Comparison of ENCODE assay signal across 18 cellular contexts in the genomic region with DNA sequence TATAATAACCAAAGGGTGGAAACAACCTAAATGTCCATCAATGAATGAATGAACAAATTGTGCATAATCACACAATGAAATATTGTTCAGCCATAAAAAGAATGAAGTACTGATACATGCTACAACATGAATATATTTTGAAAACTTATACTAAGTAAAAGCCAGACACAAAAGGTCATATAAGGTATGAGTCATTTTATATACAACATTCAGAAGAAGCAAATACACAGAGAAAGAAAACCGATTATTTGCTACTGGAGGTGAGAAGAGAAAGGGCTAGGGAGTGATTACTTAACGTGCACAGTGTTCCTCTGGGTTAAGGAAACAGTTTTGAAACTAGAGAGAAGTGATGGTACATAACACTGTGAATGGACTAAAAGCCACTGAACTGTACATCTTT.
DNase-seq lines count a peak whose midpoint lies in the region; ATAC-seq and TF ChIP-seq lines count a peak whose summit lies in the region.
"Had no signal": no experiment of that assay in that cellular context is flagged by ENCODE, and none has a peak within 500 bp of the region (broad histone marks: within the 10 kb centered on the region; RNA-seq: fewer than 3 reads in every experiment).

No MANE protein-coding gene starts in this region.

- no peak overlapping the region for H2BK5ac ChIP-seq in mesenchymal stem cell (ENCODE audit: low read depth, low read length, poor library complexity, severe bottlenecking)

- no peak overlapping the region for H3K18ac ChIP-seq in mesenchymal stem cell (ENCODE audit: low read depth in 1 of 2, low read length in 2 of 2)

- H3K27ac ChIP-seq in PC-3 (ENCODE audit: low read length) (no peak overlapping the region), mesenchymal stem cell (ENCODE audit: low read length, poor library complexity, severe bottlenecking) (no peak overlapping the region)
- no peak overlapping the region for H3K27ac ChIP-seq in CD8-positive, alpha-beta memory T cell (ENCODE audit: low read depth, low read length)
- H3K27ac ChIP-seq: BLaER1 treated with 17β-estradiol and CSF1 and Interleukin-3, amounts not matched to agents 10 nM and 100 nM; SJSA1 had no signal

- no peak overlapping the region for H3K4ac ChIP-seq in mesenchymal stem cell (ENCODE audit: low read depth in 1 of 2, low read length in 2 of 2)

- no peaks in the 10 kb centered on the region for H4K20me1 ChIP-seq in PC-3 (ENCODE audit: low read length)

- H3K79me2 ChIP-seq in PC-3 (ENCODE audit: low read length) = no peaks in the 10 kb centered on the region

- no peak overlapping the region for H3K4me3 Mint-ChIP-seq in CD8-positive, alpha-beta memory T cell

- H4K8ac ChIP-seq in mesenchymal stem cell (ENCODE audit: low read length) = no peak overlapping the region

- no peak overlapping the region for H2AK5ac ChIP-seq in mesenchymal stem cell (ENCODE audit: low read length, severe bottlenecking)

- H4K91ac ChIP-seq in mesenchymal stem cell (ENCODE audit: low read length) = no peak overlapping the region

- H3K9me2 ChIP-seq in PC-3 (replicated peaks; ENCODE audit: low read length) = no peaks in the 10 kb centered on the region

- no peak overlapping the region for H2BK12ac ChIP-seq in mesenchymal stem cell (ENCODE audit: low read length in 2 of 2)

- H3K79me1 ChIP-seq in mesenchymal stem cell (replicated peaks; ENCODE audit: low read length, poor library complexity, severe bottlenecking) = peaks cover 9% of the 10 kb centered on the region

- no peaks in the 10 kb centered on the region for H3K27me3 ChIP-seq in PC-3 (ENCODE audit: low read length)
- no peaks in the 10 kb centered on the region for H3K27me3 ChIP-seq in mesenchymal stem cell (ENCODE audit: control insufficient read depth in 1 of 2, insufficient read depth in 1 of 2, low read length in 2 of 2)
- no peaks in the 10 kb centered on the region for H3K27me3 ChIP-seq in CD8-positive, alpha-beta memory T cell (ENCODE audit: insufficient read depth, low read length, poor library complexity, severe bottlenecking)
- H3K27me3 ChIP-seq: BLaER1 treated with 17β-estradiol and CSF1 and Interleukin-3, amounts not matched to agents 10 nM and 100 nM; SJSA1 had no signal

- H3K4me3 ChIP-seq in PC-3 (ENCODE audit: low read length) (no peak overlapping the region), choroid plexus epithelial cell (ENCODE audit: low read depth, low read length) (no peak overlapping the region), mesenchymal stem cell (ENCODE audit: insufficient read depth in 1 of 2, low read depth in 1 of 2, low read length in 2 of 2) (no peak overlapping the region)
- no peak overlapping the region for H3K4me3 ChIP-seq in CD8-positive, alpha-beta memory T cell (ENCODE audit: low read length)
- H3K4me3 ChIP-seq: BLaER1 treated with 17β-estradiol and CSF1 and Interleukin-3, amounts not matched to agents 10 nM and 100 nM; HAP-1; K562; SJSA1 had no signal

- peak overlapping the region in 2 of 8 donors; percentile 33 to 68 for H3K27ac Mint-ChIP-seq in CD8-positive, alpha-beta memory T cell

- no peak overlapping the region for H3K4me2 ChIP-seq in PC-3 (ENCODE audit: low read length)
- H3K4me2 ChIP-seq in mesenchymal stem cell (ENCODE audit: low read length, poor library complexity, severe bottlenecking) = no peak overlapping the region
- H3K4me2 ChIP-seq: BLaER1 treated with 17β-estradiol and CSF1 and Interleukin-3, amounts not matched to agents 10 nM and 100 nM had no signal

- H3K9ac ChIP-seq in PC-3 (ENCODE audit: low read length) (no peak overlapping the region), mesenchymal stem cell (ENCODE audit: low read length) (no peak overlapping the region)
- H3K9ac ChIP-seq: BLaER1 treated with 17β-estradiol and CSF1 and Interleukin-3, amounts not matched to agents 10 nM and 100 nM had no signal

- no peaks in the 10 kb centered on the region for H3K9me3 Mint-ChIP-seq in CD8-positive, alpha-beta memory T cell

- intact Hi-C loops in PC-3 (cut with micrococcal nuclease) = no loop called here

- no peaks in the 10 kb centered on the region for H3F3A ChIP-seq in PC-3 (ENCODE audit: low read length, unreplicated experiment)

- H2BK15ac ChIP-seq in mesenchymal stem cell (ENCODE audit: low read depth, poor library complexity, severe bottlenecking) = no peak overlapping the region

- peaks cover 33 to 81% (median 37%) of the 10 kb centered on the region in 3 donors for H3K36me3 Mint-ChIP-seq in CD8-positive, alpha-beta memory T cell

- no peaks in the 10 kb centered on the region for H3K9me3 ChIP-seq in PC-3 (ENCODE audit: low read length)
- H3K9me3 ChIP-seq in mesenchymal stem cell (ENCODE audit: control insufficient read depth, low read length) = no peaks in the 10 kb centered on the region
- no peaks in the 10 kb centered on the region for H3K9me3 ChIP-seq in CD8-positive, alpha-beta memory T cell (ENCODE audit: low read length)
- H3K9me3 ChIP-seq: HAP-1, SJSA1 had no signal

- no peaks in the 10 kb centered on the region for H3K27me3 Mint-ChIP-seq in CD8-positive, alpha-beta memory T cell

- DNase-seq in activated CD4-positive, CD25-positive, alpha-beta regulatory T cell treated with anti-CD3 and anti-CD28 coated beads, Interleukin-2, amount 50 U/mL, for 72 hours = no peak
- DNase-seq in PC-3 (peak; percentile 29), choroid plexus epithelial cell (ENCODE audit: low read depth) (peak; percentile 27), mesenchymal stem cell (peak; percentile 8), AG08395 (ENCODE audit: low spot score) (no peak), islet precursor cell (no peak)
- DNase-seq in CD8-positive, alpha-beta memory T cell = no peak
- DNase-seq: 8988T; DMS 273 treated with DMSO at 0.1 percent for 48 hours; EL; NCI-H1417 treated with DMSO at 0.1 percent for 48 hours; NCI-H526 treated with DMSO at 0.1 percent for 48 hours; NK-92 treated with Interleukin-12 subunit alpha and Interleukin-12 subunit beta, amount 100 ng/mL, for 24 hours had no signal

- H2AFZ ChIP-seq in PC-3 (ENCODE audit: low read length) (no peak overlapping the region), mesenchymal stem cell (ENCODE audit: low read depth, low read length) (no peak overlapping the region)

- peak; percentile 32 to 51 for ATAC-seq in activated CD4-positive, CD25-positive, alpha-beta regulatory T cell treated with anti-CD3 and anti-CD28 coated beads, Interleukin-2, amount 50 U/mL, for 24 hours
- peak; percentile 81 for ATAC-seq in PC-3
- ATAC-seq: K562 had no signal

- H3K4me1 Mint-ChIP-seq in CD8-positive, alpha-beta memory T cell = peaks cover 8 to 18% (median 13%) of the 10 kb centered on the region in 3 donors

- POLR2A ChIA-PET in PC-3 (lab: Charles Lee; ENCODE audit: unreplicated experiment) = no interaction called here
- POLR2A ChIA-PET in CD8-positive, alpha-beta memory T cell (lab: Charles Lee) = no interaction called here

- no TSS peak for BruUV-seq in PC-3 (replicated peaks; lab: Mats Ljungman, UMichigan)

- H3K36me3 ChIP-seq in PC-3 (ENCODE audit: low read depth, low read length) (peaks cover 15% of the 10 kb centered on the region; the same call in 1 of the 2 replicates), mesenchymal stem cell (ENCODE audit: control insufficient read depth in 1 of 2, insufficient read depth in 2 of 2, low read depth in 1 of 2, low read length in 2 of 2) (peaks cover 15 to 72% of the 10 kb centered on the region in 2 experiments)
- peaks cover 26% of the 10 kb centered on the region for H3K36me3 ChIP-seq in CD8-positive, alpha-beta memory T cell (ENCODE audit: insufficient read depth, low read length)

- TF ChIP-seq CTCF in PC-3 (conservative IDR thresholded peaks at IDR 0.05; ENCODE audit: low read depth, low read length) (no peak), choroid plexus epithelial cell (conservative IDR thresholded peaks at IDR 0.05; ENCODE audit: low read depth, low read length) (no peak)

- H3K14ac ChIP-seq in mesenchymal stem cell (ENCODE audit: low read length in 2 of 2) = no peak overlapping the region

- no peaks in the 10 kb centered on the region; the same call in 1 of the 2 replicates for H3K4me1 ChIP-seq in PC-3 (ENCODE audit: insufficient read depth, low read length)
- H3K4me1 ChIP-seq in mesenchymal stem cell (ENCODE audit: control insufficient read depth, insufficient read depth, low read depth, low read length) = no peaks in the 10 kb centered on the region
- H3K4me1 ChIP-seq in CD8-positive, alpha-beta memory T cell (ENCODE audit: insufficient read depth, low read length) = no peaks in the 10 kb centered on the region
- H3K4me1 ChIP-seq: BLaER1 treated with 17β-estradiol and CSF1 and Interleukin-3, amounts not matched to agents 10 nM and 100 nM had no signal

- H3K23ac ChIP-seq in mesenchymal stem cell (ENCODE audit: low read length in 2 of 2) = no peak overlapping the region

- CTCF ChIA-PET in PC-3 (lab: Charles Lee) = no interaction called here
- CTCF ChIA-PET in CD8-positive, alpha-beta memory T cell (lab: Charles Lee) = no interaction called here

- 42% methylated on average over 2 of the region's 2 CpGs for WGBS in mesenchymal stem cell

- no peak overlapping the region for H2BK120ac ChIP-seq in mesenchymal stem cell (ENCODE audit: low read depth, low read length)

Comparison
In these comparisons a context has a peak if more than half of its experiments do, and no peak if none do; other contexts are left out.
1. DNase-seq: peak in PC-3 (single experiment), choroid plexus epithelial cell (single experiment) and mesenchymal stem cell (single experiment); none in activated CD4-positive, CD25-positive, alpha-beta regulatory T cell treated with anti-CD3 and anti-CD28 coated beads, Interleukin-2, amount 50 U/mL, for 72 hours (single experiment), CD8-positive, alpha-beta memory T cell (0 of 5), AG08395 (single experiment) and islet precursor cell (single experiment).